In the genomic region with DNA sequence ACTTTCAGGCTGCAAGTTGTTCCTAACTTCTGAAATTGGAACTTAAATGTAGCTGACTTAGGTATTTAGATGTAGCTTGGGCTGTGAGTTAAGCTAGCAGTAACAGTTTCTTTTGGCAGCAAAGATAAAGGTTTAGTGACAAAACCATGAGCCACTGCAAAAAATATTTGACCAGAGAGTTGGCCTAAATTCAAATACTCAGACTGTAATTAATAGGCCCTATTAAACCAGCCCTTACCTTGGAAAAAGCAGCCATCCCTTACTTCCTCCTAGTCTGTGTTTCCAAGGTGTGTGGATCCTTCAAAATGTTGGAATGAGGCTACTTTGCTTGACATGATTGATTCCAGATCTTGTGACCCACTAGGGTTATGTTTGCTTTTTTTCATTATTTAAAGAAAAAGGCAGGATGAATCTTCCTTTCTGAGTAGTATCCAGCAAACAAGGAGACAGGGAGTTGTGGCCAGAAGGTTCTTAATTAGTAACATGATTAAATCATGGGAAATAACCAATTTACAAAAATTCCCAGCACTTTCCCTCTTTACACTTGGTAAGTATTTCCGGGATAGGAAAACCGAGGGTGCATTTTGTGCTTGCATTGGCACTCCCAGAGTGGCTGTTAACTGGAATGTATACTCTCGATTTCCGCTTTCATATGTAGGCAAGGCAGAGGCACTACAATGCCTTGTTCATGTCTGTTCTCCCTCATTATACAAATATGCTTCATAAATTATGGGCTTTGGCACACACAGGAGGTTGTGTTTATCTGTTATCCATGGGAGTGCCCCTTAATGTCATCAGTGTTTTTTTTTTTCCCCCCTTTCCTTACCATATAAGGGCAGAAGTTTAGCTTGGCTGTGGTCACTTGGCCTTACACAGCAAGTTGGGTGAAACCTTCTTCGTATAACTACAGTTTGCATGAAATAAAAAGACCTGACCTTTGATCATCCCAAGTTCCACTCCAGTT, we compare ENCODE assay signal across 8 cellular contexts. TPM values are rescaled to one million over a fixed set of nuclear protein-coding genes. Genes with fewer than 3 reads are reported as not detected.
DNase-seq lines count a peak whose midpoint lies in the region; ATAC-seq and TF ChIP-seq lines count a peak whose summit lies in the region.

No MANE protein-coding gene starts in this region.

- peak overlapping the region; percentile 75 for H3K27ac ChIP-seq in osteoblast (ENCODE audit: low read depth, low read length)

- ATAC-seq in HG02642 (IDR thresholded peaks at IDR 0.05; ENCODE audit: poor library complexity, unreplicated experiment) = no peak

- no peaks in the 10 kb centered on the region for H3K9me3 ChIP-seq in osteoblast (ENCODE audit: low read depth, low read length)

- DNase-seq in DMS 273 treated with DMSO at 0.1 percent for 48 hours (lab: John Stamatoyannopoulos, UW) (peak; percentile 8), NCI-H2227 (lab: John Stamatoyannopoulos, UW; ENCODE audit: unreplicated experiment) (peak; percentile 28), dermis microvascular lymphatic vessel endothelial cell (ENCODE audit: low read depth in 2 of 2) (peak; percentile 84 to 87), osteoblast (ENCODE audit: insufficient read length, low spot score, missing footprints) (peak; percentile 84), RKO (ENCODE audit: low spot score) (no peak), HK-2 (ENCODE audit: unreplicated experiment) (no peak)
- DNase-seq in activated CD4-positive, alpha-beta T cell treated with anti-CD3 and anti-CD28 coated beads for 48 hours = no peak

- H3K4me3 ChIP-seq in osteoblast (ENCODE audit: insufficient read depth, low read length) = peak overlapping the region; percentile 88

- peaks cover 93% of the 10 kb centered on the region for H3K79me2 ChIP-seq in osteoblast (ENCODE audit: insufficient read depth, low read length)

- H3K36me3 ChIP-seq in osteoblast (ENCODE audit: insufficient read depth, low read length) = peaks cover 85% of the 10 kb centered on the region

- peaks cover 76% of the 10 kb centered on the region for H4K20me1 ChIP-seq in osteoblast (ENCODE audit: insufficient read depth, low read length)

- no peaks in the 10 kb centered on the region for H3K27me3 ChIP-seq in osteoblast (ENCODE audit: insufficient read depth, low read length)

- H2AFZ ChIP-seq in osteoblast (ENCODE audit: low read length) = no peak overlapping the region

- peaks cover 92% of the 10 kb centered on the region for H3K4me1 ChIP-seq in osteoblast (ENCODE audit: insufficient read depth, low read length)

- H3K4me2 ChIP-seq in osteoblast (ENCODE audit: insufficient read depth, low read length) = peak overlapping the region; percentile 85

- TF ChIP-seq CTCF in osteoblast (IDR thresholded peaks at IDR 0.05; ENCODE audit: extremely low read depth, low read depth, low read length) = no peak

RNA-seq across cellular contexts. Expression of a gene that starts 8.5 kb away (rescaled TPM):
- total RNA-seq in dermis microvascular lymphatic vessel endothelial cell (165 and 241 TPM in 2 replicates), osteoblast (1,563 and 1,708 TPM in 2 replicates)

Comparison
In these comparisons a context has a peak if more than half of its experiments do, and no peak if none do; other contexts are left out.
1. DNase-seq: peak in DMS 273 treated with DMSO at 0.1 percent for 48 hours (single experiment), NCI-H2227 (single experiment), dermis microvascular lymphatic vessel endothelial cell (2 of 2) and osteoblast (single experiment); none in RKO (single experiment), HK-2 (single experiment) and activated CD4-positive, alpha-beta T cell treated with anti-CD3 and anti-CD28 coated beads for 48 hours (single experiment).